In the genomic region with DNA sequence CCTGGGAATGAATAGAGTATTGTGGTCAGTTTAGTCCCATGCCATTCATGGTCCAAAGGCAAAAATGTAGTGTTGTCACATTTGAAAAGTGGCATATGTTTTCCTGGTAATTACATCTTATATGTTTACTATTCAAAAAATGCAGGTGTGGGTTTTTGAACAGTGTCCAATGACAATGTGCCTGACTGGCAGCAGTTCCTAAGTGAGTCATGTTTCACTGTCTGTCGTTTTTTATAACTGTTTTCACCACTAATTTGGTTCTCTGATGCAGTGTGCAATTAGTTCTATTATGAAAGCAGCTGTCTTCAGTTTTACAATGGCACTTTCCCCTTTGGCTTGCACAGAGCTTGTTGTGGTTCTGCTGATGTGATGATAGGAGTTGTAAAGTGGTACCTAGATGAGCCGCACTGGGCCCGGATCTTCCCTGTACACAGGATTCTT, we compare ENCODE assay signal across 16 cellular contexts.
A peak's percentile ranks its signal among the peaks of the same experiment; 100 is the strongest.
DNase-seq lines count a peak whose midpoint lies in the region; ATAC-seq and TF ChIP-seq lines count a peak whose summit lies in the region.
"Had no signal": no experiment of that assay in that cellular context is flagged by ENCODE, and none has a peak within 500 bp of the region (broad histone marks: within the 10 kb centered on the region; RNA-seq: fewer than 3 reads in every experiment).

No MANE protein-coding gene starts in this region.

- POLR2A ChIA-PET in MCF 10A (lab: Yijun Ruan, JAX) (interaction anchor here (0.6 to 3.0 kb wide), 5 partner anchors 14 to 77 kb away, joined by 3 to 25 read pairs (median 5); no protein-coding TSS in a partner anchor), SK-N-SH (lab: Yijun Ruan, JAX) (no interaction called here)

- no peak for TF ChIP-seq POLR2A in breast epithelium (IDR thresholded peaks at IDR 0.05)

- CTCF ChIA-PET in MCF 10A (lab: Yijun Ruan, JAX) = interaction anchor here (0.6 to 0.7 kb wide), 2 partner anchors 51 to 479 kb away, joined by 3 to 5 read pairs; no protein-coding TSS in a partner anchor
- CTCF ChIA-PET in SK-N-SH (lab: Yijun Ruan, JAX) = interaction anchor here (1.2 to 1.4 kb wide), 2 partner anchors 18 to 39 kb away, joined by 3 read pairs; no protein-coding TSS in a partner anchor

- no peaks in the 10 kb centered on the region for H3K27me3 Mint-ChIP-seq in MCF 10A (ENCODE audit: insufficient read depth, unreplicated experiment)
- H3K27me3 Mint-ChIP-seq in activated T-cell treated with anti-CD3 and anti-CD28 coated beads, Interleukin-2, amount 50 U/mL, for 72 hours (ENCODE audit: low read depth) = peaks cover 10% of the 10 kb centered on the region

- ATAC-seq in HG03442 (IDR thresholded peaks at IDR 0.05; ENCODE audit: unreplicated experiment) (no peak), HG03521 (IDR thresholded peaks at IDR 0.05; ENCODE audit: unreplicated experiment) (no peak)
- no peak for ATAC-seq in activated T-cell treated with anti-CD3 and anti-CD28 coated beads, Interleukin-2, amount 50 U/mL, for 72 hours (replicated peaks in 1 of 2)
- ATAC-seq: activated naive CD4-positive, alpha-beta T cell treated with anti-CD3 and anti-CD28 coated beads, Interleukin-2, amount 50 U/mL, for 72 hours had no signal

- H3K9ac ChIP-seq in SK-N-SH = no peak overlapping the region

- peaks cover 0 to 5% of the 10 kb centered on the region in 2 donors for H3K27me3 ChIP-seq in breast epithelium
- H3K27me3 ChIP-seq in SK-N-SH (ENCODE audit: insufficient read depth) = no peaks in the 10 kb centered on the region
- H3K27me3 ChIP-seq: esophagus muscularis mucosa, upper lobe of left lung had no signal

- no TSS peak for BruUV-seq in MCF 10A (replicated peaks; lab: Mats Ljungman, UMichigan)

- no peaks in the 10 kb centered on the region for H3K4me1 ChIP-seq in breast epithelium
- peaks cover 0 to 8% of the 10 kb centered on the region in 2 experiments; a peak in 2 of 4 replicates for H3K4me1 ChIP-seq in SK-N-SH (ENCODE audit: control insufficient read depth in 1 of 2, insufficient read depth in 2 of 2, low read depth in 1 of 2, low read length in 1 of 2)
- H3K4me1 ChIP-seq: esophagus muscularis mucosa had no signal

- intact Hi-C loops in MCF 10A (cut with micrococcal nuclease) (loop anchor here (5.0 kb wide), 1 partner anchor 160 kb away; a partner anchor contains a TSS), breast epithelium (cut with DNase I; ENCODE audit: low total_unique reads) (no loop called here)

- peaks cover 34% of the 10 kb centered on the region for H3K4me1 Mint-ChIP-seq in MCF 10A (ENCODE audit: insufficient read depth, unreplicated experiment)
- H3K4me1 Mint-ChIP-seq in activated T-cell treated with anti-CD3 and anti-CD28 coated beads, Interleukin-2, amount 50 U/mL, for 72 hours (ENCODE audit: low read depth) = no peaks in the 10 kb centered on the region

- peak overlapping the region; percentile 95 for H3K27ac Mint-ChIP-seq in MCF 10A (ENCODE audit: low read depth, unreplicated experiment)
- H3K27ac Mint-ChIP-seq in activated T-cell treated with anti-CD3 and anti-CD28 coated beads, Interleukin-2, amount 50 U/mL, for 72 hours = no peak overlapping the region
- H3K27ac Mint-ChIP-seq: activated naive CD4-positive, alpha-beta T cell treated with anti-CD3 and anti-CD28 coated beads, Interleukin-2, amount 50 U/mL, for 72 hours had no signal

- TF ChIP-seq CTCF in MCF 10A (IDR thresholded peaks at IDR 0.05; ENCODE audit: unreplicated experiment) (no peak), breast epithelium (IDR thresholded peaks at IDR 0.05) (no peak), SK-N-SH (IDR thresholded peaks at IDR 0.05) (no peak)

- H3K4me3 Mint-ChIP-seq in MCF 10A (ENCODE audit: unreplicated experiment) = no peak overlapping the region
- no peak overlapping the region for H3K4me3 Mint-ChIP-seq in activated T-cell treated with anti-CD3 and anti-CD28 coated beads, Interleukin-2, amount 50 U/mL, for 72 hours

- H4K20me1 ChIP-seq in SK-N-SH (ENCODE audit: insufficient read depth) = no peaks in the 10 kb centered on the region

- no peaks in the 10 kb centered on the region for H3K9me2 ChIP-seq in SK-N-SH

- no peaks in the 10 kb centered on the region for H3K36me3 ChIP-seq in breast epithelium
- H3K36me3 ChIP-seq in SK-N-SH (replicated peaks in 1 of 2; ENCODE audit: control insufficient read depth in 1 of 2, insufficient read depth in 2 of 2, low read length in 1 of 2) = no peaks in the 10 kb centered on the region
- H3K36me3 ChIP-seq: esophagus muscularis mucosa, upper lobe of left lung had no signal

- H2AFZ ChIP-seq in SK-N-SH (ENCODE audit: low read depth) = no peak overlapping the region

- H3K4me3 ChIP-seq in breast epithelium (no peak overlapping the region), SK-N-SH (ENCODE audit: low read depth in 2 of 2, low read length in 1 of 2) (no peak overlapping the region)
- H3K4me3 ChIP-seq: esophagus muscularis mucosa, SK-N-MC, upper lobe of left lung had no signal

- 35% methylated on average over 3 of the region's 3 CpGs for WGBS in SK-N-SH (ENCODE audit: low lambda C conversion rate)

- H3K36me3 Mint-ChIP-seq in MCF 10A (ENCODE audit: insufficient read depth, unreplicated experiment) = no peaks in the 10 kb centered on the region
- H3K36me3 Mint-ChIP-seq in activated T-cell treated with anti-CD3 and anti-CD28 coated beads, Interleukin-2, amount 50 U/mL, for 72 hours (ENCODE audit: insufficient read depth in 2 of 2) = no peaks in the 10 kb centered on the region
- H3K36me3 Mint-ChIP-seq: activated naive CD4-positive, alpha-beta T cell treated with anti-CD3 and anti-CD28 coated beads, Interleukin-2, amount 50 U/mL, for 72 hours had no signal

- H3K9me3 ChIP-seq in breast epithelium (peaks cover 0 to 4% of the 10 kb centered on the region in 2 donors), SK-N-SH (no peaks in the 10 kb centered on the region)
- H3K9me3 ChIP-seq: upper lobe of left lung had no signal

- H3K79me2 ChIP-seq in SK-N-SH (ENCODE audit: insufficient read depth) = no peaks in the 10 kb centered on the region

- H3K4me2 ChIP-seq in SK-N-SH = no peak overlapping the region

- peak; percentile 6; the same call in 1 of the 2 replicates for TF ChIP-seq RAD21 in SK-N-SH (IDR thresholded peaks at IDR 0.05; ENCODE audit: low read length)

- H3F3A ChIP-seq in SK-N-SH (replicated peaks; ENCODE audit: insufficient read depth) = no peaks in the 10 kb centered on the region

- no peaks in the 10 kb centered on the region for H3K9me3 Mint-ChIP-seq in MCF 10A (ENCODE audit: unreplicated experiment)
- peaks cover 2 to 3% of the 10 kb centered on the region in 2 donors for H3K9me3 Mint-ChIP-seq in activated T-cell treated with anti-CD3 and anti-CD28 coated beads, Interleukin-2, amount 50 U/mL, for 72 hours

- peak in 1 of 2 experiments; percentile 57; a peak in 1 of 4 replicates for TF ChIP-seq EP300 in SK-N-SH (IDR thresholded peaks at IDR 0.05; ENCODE audit: borderline replicate concordance in 1 of 2, low read depth in 1 of 2, low read length in 1 of 2)

- DNase-seq in MCF 10A (ENCODE audit: unreplicated experiment) (peak; percentile 58), breast epithelium (ENCODE audit: low spot score in 2 of 2) (no peak), NCI-H2227 (lab: John Stamatoyannopoulos, UW; ENCODE audit: unreplicated experiment) (peak; percentile 59), SK-N-SH (peak; percentile 14), SIG-M5 treated with dmso at 0.1 percent for 504 hours (lab: John Stamatoyannopoulos, UW; ENCODE audit: unreplicated experiment) (no peak)
- no peak for DNase-seq in activated T-cell treated with anti-CD3 and anti-CD28 coated beads, Interleukin-2, amount 50 U/mL, for 72 hours
- DNase-seq: 8988T; H7; stimulated activated CD4-positive, alpha-beta T cell treated with anti-CD3 and anti-CD28 coated beads, Interleukin-12 subunit alpha, Interleukin-12 subunit beta, amount 100 ng/mL, for 4 hours; upper lobe of left lung had no signal

- H3K27ac ChIP-seq in breast epithelium = no peak overlapping the region
- peak overlapping the region in 1 of 2 experiments; percentile 34; a peak in 1 of 4 replicates for H3K27ac ChIP-seq in SK-N-SH (ENCODE audit: low read depth in 2 of 2, low read length in 1 of 2)
- H3K27ac ChIP-seq: esophagus muscularis mucosa, SK-N-MC, upper lobe of left lung, VCaP had no signal

TF ChIP-seq in SK-N-SH, 30 proteins besides CTCF, POLR2A, EP300 and RAD21:
- TF ChIP-seq, protein P1, sequence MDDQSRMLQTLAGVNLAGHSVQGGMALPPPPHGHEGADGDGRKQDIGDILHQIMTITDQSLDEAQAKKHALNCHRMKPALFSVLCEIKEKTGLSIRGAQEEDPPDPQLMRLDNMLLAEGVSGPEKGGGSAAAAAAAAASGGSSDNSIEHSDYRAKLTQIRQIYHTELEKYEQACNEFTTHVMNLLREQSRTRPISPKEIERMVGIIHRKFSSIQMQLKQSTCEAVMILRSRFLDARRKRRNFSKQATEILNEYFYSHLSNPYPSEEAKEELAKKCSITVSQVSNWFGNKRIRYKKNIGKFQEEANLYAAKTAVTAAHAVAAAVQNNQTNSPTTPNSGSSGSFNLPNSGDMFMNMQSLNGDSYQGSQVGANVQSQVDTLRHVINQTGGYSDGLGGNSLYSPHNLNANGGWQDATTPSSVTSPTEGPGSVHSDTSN (IDR thresholded peaks at IDR 0.05) = 0 out of 2 replicates have a peak, but pooled peaks have one; percentile 3
- 0 out of 2 replicates have a peak, but pooled peaks have one; percentile 6 for TF ChIP-seq TCF12 (IDR thresholded peaks at IDR 0.05)
- peak; percentile 68 for TF ChIP-seq GATA2 (CRISPR knock-in tag; IDR thresholded peaks at IDR 0.05)
- TF ChIP-seq RCOR1 (IDR thresholded peaks at IDR 0.05; ENCODE audit: low read length) = no peak

Comparison
In these comparisons a context has a peak if more than half of its experiments do, and no peak if none do; other contexts are left out.
1. DNase-seq: peak in MCF 10A (single experiment), NCI-H2227 (single experiment) and SK-N-SH (single experiment); none in breast epithelium (0 of 2), activated T-cell treated with anti-CD3 and anti-CD28 coated beads, Interleukin-2, amount 50 U/mL, for 72 hours (0 of 2) and SIG-M5 treated with dmso at 0.1 percent for 504 hours (single experiment).